In genomic region chr16:30699615-30700099, GRCh38 we compare ENCODE assay signal across 8 cellular contexts. TPM values are rescaled to one million over a fixed set of nuclear protein-coding genes. Genes with fewer than 3 reads are reported as not detected.
DNase-seq lines count a peak whose midpoint lies in the region; ATAC-seq and TF ChIP-seq lines count a peak whose summit lies in the region.

No MANE protein-coding gene starts in this region.

- peaks cover 6% of the 10 kb centered on the region for H3K4me1 ChIP-seq in colonic mucosa

- H3K4me1 Mint-ChIP-seq in naive B cell: peaks cover 24 to 28% (median 25%) of the 10 kb centered on the region in 3 donors

- peak overlapping the region; percentile 93 for H3K4me3 ChIP-seq in AG10803 (ENCODE audit: low read length)
- H3K4me3 ChIP-seq in colonic mucosa: peak overlapping the region; percentile 84

- H3K9me3 Mint-ChIP-seq in naive B cell: no peaks in the 10 kb centered on the region

- H3K27ac ChIP-seq in KOPT-K1 (ENCODE audit: low read depth, low read length, poor library complexity, severe bottlenecking) (peak overlapping the region; percentile 98), colonic mucosa (peak overlapping the region; percentile 98)

- H3K4me3 Mint-ChIP-seq in naive B cell: peak overlapping the region; percentile 92 to 99 (median 98)

- no peak for ATAC-seq in naive B cell (ENCODE audit: low read depth in 2 of 2)

- H3K9me3 ChIP-seq in KOPT-K1 (ENCODE audit: insufficient read depth, low read length, poor library complexity, severe bottlenecking) (no peaks in the 10 kb centered on the region), colonic mucosa (no peaks in the 10 kb centered on the region)

- no peaks in the 10 kb centered on the region for H3K27me3 Mint-ChIP-seq in naive B cell

- intact Hi-C loops in colonic mucosa (cut with DNase I): loop anchor here (10.0 kb wide), 1 partner anchor 205 kb away; no protein-coding TSS in a partner anchor

- H3K36me3 ChIP-seq in KOPT-K1 (ENCODE audit: insufficient read depth, low read length) (peaks cover 50% of the 10 kb centered on the region), colonic mucosa (peaks cover 29% of the 10 kb centered on the region)

- H3K27me3 ChIP-seq in colonic mucosa: no peaks in the 10 kb centered on the region

- DNase-seq in AG10803 (ENCODE audit: low read depth) (no peak), colonic mucosa (no peak), naive B cell (no peak), SHP77 treated with DMSO at 0.1 percent for 48 hours (lab: John Stamatoyannopoulos, UW) (no peak), NCI-H1694 treated with DMSO at 0.1 percent for 48 hours (lab: John Stamatoyannopoulos, UW) (no peak), cerebellum (ENCODE audit: low spot score) (no peak), NCI-H146 (lab: John Stamatoyannopoulos, UW) (no peak)

- TF ChIP-seq CTCF in AG10803 (conservative IDR thresholded peaks at IDR 0.05; ENCODE audit: low read length): no peak
- TF ChIP-seq CTCF in colonic mucosa (IDR thresholded peaks at IDR 0.05): no peak

- no peaks in the 10 kb centered on the region for H3K36me3 Mint-ChIP-seq in naive B cell

- peak overlapping the region; percentile 95 to 100 for H3K9ac ChIP-seq in colonic mucosa (ENCODE audit: low read depth in 2 of 2, low read length in 2 of 2)

- peak overlapping the region; percentile 97 to 100 (median 98) for H3K27ac Mint-ChIP-seq in naive B cell

RNA-seq across cellular contexts. Expression of gene SRCAP, which starts 0.7 kb away (rescaled TPM):
- total RNA-seq in colonic mucosa: 10 to 100 TPM; 44.0 to 79.3 TPM
- 10 to 100 TPM in 5 of 6 donors, not detected in 1; 11.9 to 41.5 (median 14.8) TPM for polyA plus RNA-seq in naive B cell (ENCODE audit: low read depth in 6 of 6)
- 33.2 TPM for total RNA-seq in cerebellum

RNA-seq across cellular contexts. Expression of gene FBRS, which starts 41.4 kb away (rescaled TPM):
- total RNA-seq in colonic mucosa (10 to 100 TPM; 65.1 to 74.2 TPM), cerebellum (16.6 TPM)
- 1 to 10 TPM in 5 of 6 donors, under 1 TPM in 1; 0.88 to 9.0 (median 4.2) TPM for polyA plus RNA-seq in naive B cell (ENCODE audit: low read depth in 6 of 6)

RNA-seq across cellular contexts. Expression of gene PHKG2, which starts 48.6 kb away (rescaled TPM):
- 10 to 100 TPM; 33.6 to 47.8 TPM for total RNA-seq in colonic mucosa
- polyA plus RNA-seq in naive B cell (ENCODE audit: low read depth in 6 of 6): 10 to 100 TPM; 24.7 to 43.9 (median 29.8) TPM
- total RNA-seq in cerebellum: 11.2 TPM

RNA-seq across cellular contexts. Expression of gene PRR14, which starts 48.9 kb away (rescaled TPM):
- total RNA-seq in colonic mucosa (10 to 100 TPM; 37.0 to 70.3 TPM), cerebellum (8.4 TPM)
- polyA plus RNA-seq in naive B cell (ENCODE audit: low read depth in 6 of 6): 10 to 100 TPM; 11.6 to 40.9 (median 17.8) TPM
